ENCODE assay signal across 8 cellular contexts in the genomic region with DNA sequence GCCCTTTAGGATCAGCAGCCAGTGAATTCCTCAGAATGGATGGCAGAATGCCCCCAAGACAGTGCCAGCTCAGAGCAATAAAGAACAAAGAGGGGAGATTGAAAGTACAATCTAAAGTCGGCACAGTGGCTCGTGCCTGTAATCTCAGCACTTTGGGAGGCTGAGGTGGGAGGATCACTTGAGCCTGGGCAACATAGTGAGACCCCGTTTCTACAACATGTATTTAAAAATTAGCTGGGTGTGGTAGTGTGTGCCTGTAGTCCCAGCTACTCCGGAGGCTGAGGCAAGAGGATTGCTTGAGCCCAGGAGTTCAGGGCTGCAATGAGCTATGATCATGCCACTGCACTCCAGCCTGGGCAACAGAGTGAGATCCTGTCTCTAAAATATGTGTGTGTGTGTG. TPM values are rescaled to one million over a fixed set of nuclear protein-coding genes. Genes with fewer than 3 reads are reported as not detected.
"Had no signal": no experiment of that assay in that cellular context is flagged by ENCODE, and none has a peak within 500 bp of the region (broad histone marks: within the 10 kb centered on the region; RNA-seq: fewer than 3 reads in every experiment).

No MANE protein-coding gene starts in this region.

RNA-seq across cellular contexts. Expression of gene PRND, which starts 1.8 kb away (rescaled TPM):
- total RNA-seq: LHCN-M2, MCF 10A, NCI-H460, OCI-LY7, PC-9, Right ventricle myocardium inferior, SJCRH30, SK-MEL-5 had no signal
